ENCODE assay signal across 9 cellular contexts in genomic region chr6:79538481-79538971, GRCh38. TPM values are rescaled to one million over a fixed set of nuclear protein-coding genes. Genes with fewer than 3 reads are reported as not detected.
A peak's percentile ranks its signal among the peaks of the same experiment; 100 is the strongest.
DNase-seq lines count a peak whose midpoint lies in the region; ATAC-seq and TF ChIP-seq lines count a peak whose summit lies in the region.
"Had no signal": no experiment of that assay in that cellular context is flagged by ENCODE, and none has a peak within 500 bp of the region (broad histone marks: within the 10 kb centered on the region; RNA-seq: fewer than 3 reads in every experiment).

No MANE protein-coding gene starts in this region.

- ATAC-seq in psoas muscle: peak in 1 of 4 donors; percentile 28

- peak overlapping the region; percentile 54 to 84 (median 70) for H3K4me3 ChIP-seq in Peyer's patch
- peak overlapping the region; percentile 79 for H3K4me3 ChIP-seq in psoas muscle

- TF ChIP-seq CTCF in Peyer's patch (IDR thresholded peaks at IDR 0.05) (no peak), psoas muscle (IDR thresholded peaks at IDR 0.05) (no peak)

- no peaks in the 10 kb centered on the region for H3K36me3 ChIP-seq in ES-I3 (ENCODE audit: insufficient read depth, low read length)
- no peaks in the 10 kb centered on the region for H3K36me3 ChIP-seq in Peyer's patch
- H3K36me3 ChIP-seq in psoas muscle (ENCODE audit: insufficient read depth in 1 of 2, low read depth in 1 of 2): peaks cover 0 to 8% of the 10 kb centered on the region in 2 donors

- DNase-seq in Peyer's patch (no peak), fibroblast of gingiva (ENCODE audit: low read depth) (peak; percentile 15), psoas muscle (no peak), HK-2 (ENCODE audit: unreplicated experiment) (no peak), NCI-H2029 (lab: John Stamatoyannopoulos, UW) (no peak), GM19240 (ENCODE audit: insufficient read length, low spot score) (no peak)
- no peak for DNase-seq in stimulated activated CD4-positive, alpha-beta T cell treated with anti-CD3 and anti-CD28 coated beads, Interleukin-2, amount 100 ng/mL, for 24 hours
- DNase-seq: NCI-H2227 treated with DMSO at 0.1 percent for 48 hours had no signal

- H3K27ac ChIP-seq in Peyer's patch (peak overlapping the region in 1 of 4 donors; percentile 91), psoas muscle (peak overlapping the region; percentile 91)

- 14 to 28% (median 19%) methylated on average over 7 of the region's 7 CpGs for WGBS in psoas muscle, 3 donors

- intact Hi-C loops in psoas muscle (cut with DNase I): loop anchor here (5.0 to 10.0 kb wide), 2 partner anchors 301 to 304 kb away; partner anchors contain the start of gene HMGN3 (in 1 of the 2)

- TF ChIP-seq POLR2A in Peyer's patch (IDR thresholded peaks at IDR 0.05): no peak

- H3K9ac ChIP-seq in ES-I3 (ENCODE audit: low read depth, low read length): peak overlapping the region; percentile 87

- H3K4me1 ChIP-seq in ES-I3 (ENCODE audit: insufficient read depth, low read length) (no peaks in the 10 kb centered on the region), Peyer's patch (no peaks in the 10 kb centered on the region), psoas muscle (peaks cover 7% of the 10 kb centered on the region)

- H3K27me3 ChIP-seq in Peyer's patch (no peaks in the 10 kb centered on the region), psoas muscle (ENCODE audit: insufficient read depth in 3 of 3, low read length in 2 of 3) (no peaks in the 10 kb centered on the region)

- H3K9me3 ChIP-seq in ES-I3 (ENCODE audit: control insufficient read depth, insufficient read depth, low read length): no peaks in the 10 kb centered on the region
- H3K9me3 ChIP-seq in Peyer's patch: no peaks in the 10 kb centered on the region
- H3K9me3 ChIP-seq in psoas muscle: no peaks in the 10 kb centered on the region

RNA-seq across cellular contexts. Expression of gene LCA5, which starts 1.3 kb away (rescaled TPM):
- total RNA-seq in Peyer's patch: 1 to 10 TPM in 3 of 4 donors, under 1 TPM in 1; 0.88 to 5.0 (median 2.0) TPM
- total RNA-seq in psoas muscle: 1 to 10 TPM in 3 of 4 donors, under 1 TPM in 1; 0.91 to 2.7 (median 1.6) TPM
- 1 to 10 TPM in 1 of 3 donors, under 1 TPM in 2; 0.48 to 1.1 (median 0.48) TPM for polyA plus RNA-seq in psoas muscle
